8 cellular contexts compared by ENCODE assay signal in genomic region chr5:75567710-75568109, GRCh38. TPM values are rescaled to one million over a fixed set of nuclear protein-coding genes. Genes with fewer than 3 reads are reported as not detected.
A peak's percentile ranks its signal among the peaks of the same experiment; 100 is the strongest.
DNase-seq lines count a peak whose midpoint lies in the region; ATAC-seq and TF ChIP-seq lines count a peak whose summit lies in the region.

No MANE protein-coding gene starts in this region.

- no peak overlapping the region for H3K4ac ChIP-seq in neuronal stem cell (ENCODE audit: low read length)

- no peak overlapping the region for H2AFZ ChIP-seq in neuronal stem cell (ENCODE audit: low read length)

- H3K4me3 ChIP-seq in ascending aorta, result no peak overlapping the region
- H3K4me3 ChIP-seq in neuronal stem cell (ENCODE audit: low read length in 2 of 2), result no peak overlapping the region

- H3K27ac ChIP-seq in ascending aorta (peak overlapping the region; percentile 1 to 41), neuronal stem cell (replicated peaks; ENCODE audit: low read length) (no peak overlapping the region)

- H3K4me2 ChIP-seq in neuronal stem cell (ENCODE audit: insufficient read depth, low read length, poor library complexity, severe bottlenecking), result no peak overlapping the region

- no peak overlapping the region for H3K4me3 Mint-ChIP-seq in activated CD4-positive, alpha-beta T cell treated with anti-CD3 and anti-CD28 coated beads, Interleukin-2, amount 10 ng/mL, durations not matched to agents 7 days and 5 days

- no peak overlapping the region for H3K18ac ChIP-seq in neuronal stem cell (ENCODE audit: low read length)

- H3K36me3 Mint-ChIP-seq in activated CD4-positive, alpha-beta T cell treated with anti-CD3 and anti-CD28 coated beads, Interleukin-2, amount 10 ng/mL, durations not matched to agents 7 days and 5 days (ENCODE audit: low read depth), result peaks cover 46% of the 10 kb centered on the region

- intact Hi-C loops in ascending aorta (cut with DNase I), result no loop called here

- H2AK5ac ChIP-seq in neuronal stem cell (ENCODE audit: low read depth, low read length), result no peak overlapping the region

- no peak for TF ChIP-seq CTCF in ascending aorta (IDR thresholded peaks at IDR 0.05)
- no peak for TF ChIP-seq CTCF in omental fat pad (IDR thresholded peaks at IDR 0.05)

- H3K27ac Mint-ChIP-seq in activated CD4-positive, alpha-beta T cell treated with anti-CD3 and anti-CD28 coated beads, Interleukin-2, amount 10 ng/mL, durations not matched to agents 7 days and 5 days, result peak overlapping the region; percentile 39

- H3K9me3 ChIP-seq in ascending aorta (peaks cover 2 to 20% of the 10 kb centered on the region in 2 donors), neuronal stem cell (replicated peaks in 1 of 2; ENCODE audit: control insufficient read depth in 2 of 2, insufficient read depth in 1 of 2, low read depth in 1 of 2, low read length in 2 of 2) (peaks cover 3 to 14% of the 10 kb centered on the region in 2 donors)

- POLR2A ChIA-PET in activated CD4-positive, alpha-beta T cell treated with anti-CD3 and anti-CD28 coated beads, Interleukin-2, amount 10 ng/mL, durations not matched to agents 7 days and 5 days (lab: Charles Lee), result interaction anchor here (0.8 kb wide), 1 partner anchor 58 kb away, joined by 4 read pairs; no protein-coding TSS in a partner anchor

- DNase-seq in activated CD4-positive, alpha-beta T cell treated with anti-CD3 and anti-CD28 coated beads, Interleukin-2, amount 10 ng/mL, durations not matched to agents 7 days and 5 days, result no peak
- no peak for DNase-seq in activated CD4-positive, alpha-beta T cell treated with anti-CD3 and anti-CD28 coated beads for 4 hours
- peak; percentile 19 for DNase-seq in HPDE6-E6E7 (ENCODE audit: extremely low spot score)
- DNase-seq in ascending aorta (ENCODE audit: low spot score in 2 of 2), result no peak
- no peak for DNase-seq in omental fat pad (ENCODE audit: low spot score)
- no peak for DNase-seq in neuronal stem cell (ENCODE audit: low spot score)
- no peak for DNase-seq in inferior parietal cortex (ENCODE audit: extremely low spot score)
- DNase-seq in cerebellar cortex (ENCODE audit: low spot score), result no peak

- no peaks in the 10 kb centered on the region for H3K79me1 ChIP-seq in neuronal stem cell (ENCODE audit: low read depth, low read length)

- no peak overlapping the region for H3K23ac ChIP-seq in neuronal stem cell (ENCODE audit: low read depth, low read length, poor library complexity)

- H3K14ac ChIP-seq in neuronal stem cell (ENCODE audit: low read length), result no peak overlapping the region

- H2BK120ac ChIP-seq in neuronal stem cell (ENCODE audit: low read depth, low read length), result no peak overlapping the region

- H3K9me3 Mint-ChIP-seq in activated CD4-positive, alpha-beta T cell treated with anti-CD3 and anti-CD28 coated beads, Interleukin-2, amount 10 ng/mL, durations not matched to agents 7 days and 5 days, result peaks cover 20% of the 10 kb centered on the region

- no peak overlapping the region for H2BK15ac ChIP-seq in neuronal stem cell (ENCODE audit: low read length)

- H4K8ac ChIP-seq in neuronal stem cell (ENCODE audit: low read depth, low read length), result no peak overlapping the region

- H3K4me1 Mint-ChIP-seq in activated CD4-positive, alpha-beta T cell treated with anti-CD3 and anti-CD28 coated beads, Interleukin-2, amount 10 ng/mL, durations not matched to agents 7 days and 5 days, result peaks cover 22% of the 10 kb centered on the region

- no peak overlapping the region for H4K91ac ChIP-seq in neuronal stem cell (ENCODE audit: low read depth, low read length, poor library complexity)

- H3K9ac ChIP-seq in neuronal stem cell (ENCODE audit: low read depth, low read length, poor library complexity), result no peak overlapping the region

- CTCF ChIA-PET in activated CD4-positive, alpha-beta T cell treated with anti-CD3 and anti-CD28 coated beads, Interleukin-2, amount 10 ng/mL, durations not matched to agents 7 days and 5 days (lab: Charles Lee), result interaction anchor here (0.7 to 1.2 kb wide), 2 partner anchors 40 to 633 kb away, joined by 3 read pairs; no protein-coding TSS in a partner anchor

- no peak overlapping the region for H2BK5ac ChIP-seq in neuronal stem cell (ENCODE audit: low read length)

- H3K4me1 ChIP-seq in ascending aorta (peaks cover 3 to 25% of the 10 kb centered on the region in 2 donors), neuronal stem cell (ENCODE audit: control insufficient read depth in 2 of 2, insufficient read depth in 1 of 2, low read depth in 1 of 2, low read length in 2 of 2) (peaks cover 3 to 10% of the 10 kb centered on the region in 2 donors)

- WGBS in neuronal stem cell (ENCODE audit: extremely low coverage in 2 of 2, insufficient read length in 2 of 2, insufficient replicate concordance in 1 of 2), 2 donors, result no CpG with 5 or more reads among the region's 2 CpGs

- H3K27me3 ChIP-seq in ascending aorta (no peaks in the 10 kb centered on the region), neuronal stem cell (ENCODE audit: control insufficient read depth in 3 of 3, insufficient read depth in 3 of 3, low read depth in 1 of 3, low read length in 3 of 3) (no peaks in the 10 kb centered on the region)

- H3K27me3 Mint-ChIP-seq in activated CD4-positive, alpha-beta T cell treated with anti-CD3 and anti-CD28 coated beads, Interleukin-2, amount 10 ng/mL, durations not matched to agents 7 days and 5 days, result no peaks in the 10 kb centered on the region

- ATAC-seq in omental fat pad (ENCODE audit: low FRiP score), result peak; percentile 48

- H3K36me3 ChIP-seq in ascending aorta (no peaks in the 10 kb centered on the region), neuronal stem cell (replicated peaks in 1 of 2; ENCODE audit: control insufficient read depth in 2 of 2, insufficient read depth in 2 of 2, low read length in 2 of 2) (peaks cover 1 to 16% of the 10 kb centered on the region in 2 donors)

- no peak overlapping the region for H2BK12ac ChIP-seq in neuronal stem cell (ENCODE audit: low read length)

RNA-seq across cellular contexts. Expression of gene ANKDD1B, which starts 43.5 kb away (rescaled TPM):
- total RNA-seq in activated CD4-positive, alpha-beta T cell treated with anti-CD3 and anti-CD28 coated beads, Interleukin-2, amount 10 ng/mL, durations not matched to agents 7 days and 5 days, result under 1 TPM in 1 of 2 experiments, not detected in 1; 0.07 TPM
- total RNA-seq in ascending aorta, result not detected
- 1 to 10 TPM in 1 of 4 donors, under 1 TPM in 2, not detected in 1; 0.32 to 1.5 (median 0.60) TPM for total RNA-seq in omental fat pad
- 0.21 TPM for polyA plus RNA-seq in neuronal stem cell (2013, experiment 1 of 2)
- polyA plus RNA-seq in neuronal stem cell (2013, experiment 2 of 2), result 0.10 TPM

RNA-seq across cellular contexts. Expression of gene POLK, which starts 56.0 kb away (rescaled TPM):
- 10 to 100 TPM; 27.1 to 30.3 TPM for total RNA-seq in activated CD4-positive, alpha-beta T cell treated with anti-CD3 and anti-CD28 coated beads, Interleukin-2, amount 10 ng/mL, durations not matched to agents 7 days and 5 days
- 19.4 TPM for total RNA-seq in ascending aorta
- 10 to 100 TPM; 32.2 to 51.4 (median 37.0) TPM for total RNA-seq in omental fat pad
- 11.2 TPM for polyA plus RNA-seq in neuronal stem cell (2013, experiment 1 of 2)
- polyA plus RNA-seq in neuronal stem cell (2013, experiment 2 of 2), result 11.2 TPM

RNA-seq across cellular contexts. Expression of gene CERT1, which starts 56.3 kb away (rescaled TPM):
- 10 to 100 TPM; 27.8 to 29.0 TPM for total RNA-seq in activated CD4-positive, alpha-beta T cell treated with anti-CD3 and anti-CD28 coated beads, Interleukin-2, amount 10 ng/mL, durations not matched to agents 7 days and 5 days
- total RNA-seq in ascending aorta, result 29.8 TPM
- 10 to 100 TPM; 36.2 to 71.3 (median 53.7) TPM for total RNA-seq in omental fat pad
- polyA plus RNA-seq in neuronal stem cell (2013, experiment 1 of 2), result 23.2 TPM
- 22.3 TPM for polyA plus RNA-seq in neuronal stem cell (2013, experiment 2 of 2)
